Comparison of ENCODE assay signal across 23 cellular contexts in the genomic region with DNA sequence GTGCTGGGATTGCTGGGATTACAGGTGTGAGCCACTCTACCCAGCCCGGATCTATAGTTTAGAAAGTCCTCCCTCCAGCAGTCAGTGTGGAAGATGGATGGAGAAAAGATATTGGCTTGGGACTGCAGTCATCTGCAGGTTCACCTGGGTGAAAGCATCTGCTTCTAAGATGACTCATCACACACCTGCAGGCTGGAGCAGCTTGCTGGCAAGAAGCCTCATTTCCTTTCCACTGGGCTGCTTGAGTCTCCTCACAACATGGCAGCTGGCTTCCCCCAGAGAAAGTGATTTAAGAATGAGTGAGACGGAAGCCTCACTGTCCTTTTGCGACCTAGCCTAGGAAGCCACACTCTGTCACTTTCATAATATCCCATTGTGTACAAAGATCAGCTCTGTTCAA. TPM values are rescaled to one million over a fixed set of nuclear protein-coding genes. Genes with fewer than 3 reads are reported as not detected.
DNase-seq lines count a peak whose midpoint lies in the region; ATAC-seq and TF ChIP-seq lines count a peak whose summit lies in the region.
"Had no signal": no experiment of that assay in that cellular context is flagged by ENCODE, and none has a peak within 500 bp of the region (broad histone marks: within the 10 kb centered on the region; RNA-seq: fewer than 3 reads in every experiment).

No MANE protein-coding gene starts in this region.

- peak; percentile 13 for DNase-seq in activated naive CD4-positive, alpha-beta T cell treated with anti-CD3 and anti-CD28 coated beads for 36 hours
- DNase-seq in activated naive CD4-positive, alpha-beta T cell treated with Interleukin-2 at 50 U/mL for 16 hours, result no peak
- DNase-seq in NCI-H146 treated with DMSO at 0.1 percent for 48 hours (lab: John Stamatoyannopoulos, UW; ENCODE audit: unreplicated experiment), result peak; percentile 5
- DNase-seq in RWPE1 (ENCODE audit: low spot score), result peak; percentile 72
- peak; percentile 4 for DNase-seq in renal cortical epithelial cell (ENCODE audit: low read depth)
- DNase-seq in activated effector memory CD4-positive, alpha-beta T cell treated with anti-CD3 and anti-CD28 coated beads, Interleukin-2, amount 50 U/mL, for 16 hours, result no peak
- no peak for DNase-seq in Calu3
- DNase-seq: activated CD4-positive, CD25-positive, alpha-beta regulatory T cell treated with anti-CD3 and anti-CD28 coated beads, Interleukin-2, amount 50 U/mL, for 72 hours; activated naive CD4-positive, alpha-beta T cell treated with anti-CD3 and anti-CD28 coated beads, Interleukin-2, amount 50 U/mL, for 16 hours; activated T-cell treated with anti-CD3 and anti-CD28 coated beads, Interleukin-2, amount 50 U/mL, for 4 hours; DND-41; GM23248; kidney glomerular epithelial cell; NCI-H1694; NCI-H446; stimulated activated CD4-positive, alpha-beta T cell treated with anti-CD3 and anti-CD28 coated beads, Interleukin-2, amount 100 ng/mL, for 24 hours had no signal

- ATAC-seq in HG03039 (IDR thresholded peaks at IDR 0.05; ENCODE audit: unreplicated experiment), result no peak
- ATAC-seq: activated T-cell treated with anti-CD3 and anti-CD28 coated beads, Interleukin-2, amount 50 U/mL, for 4 hours; stimulated activated effector memory CD8-positive, alpha-beta T cell treated with anti-CD3 and anti-CD28 coated beads, Interleukin-12 subunit alpha, Interleukin-12 subunit beta, amount 100 ng/mL, for 72 hours had no signal

- H3K9me3 Mint-ChIP-seq in activated naive CD4-positive, alpha-beta T cell treated with anti-CD3 and anti-CD28 coated beads for 36 hours, result peaks cover 3% of the 10 kb centered on the region
- peaks cover 2% of the 10 kb centered on the region for H3K9me3 Mint-ChIP-seq in Calu3 (ENCODE audit: low read depth, unreplicated experiment)
- H3K9me3 Mint-ChIP-seq: activated T-cell treated with anti-CD3 and anti-CD28 coated beads, Interleukin-2, amount 50 U/mL, for 4 hours; stimulated activated effector memory CD8-positive, alpha-beta T cell treated with anti-CD3 and anti-CD28 coated beads, Interleukin-12 subunit alpha, Interleukin-12 subunit beta, amount 100 ng/mL, for 72 hours had no signal

- TF ChIP-seq CTCF in RWPE1 (conservative IDR thresholded peaks at IDR 0.05; ENCODE audit: low read depth), result no peak
- TF ChIP-seq CTCF in Calu3 (IDR thresholded peaks at IDR 0.05; ENCODE audit: unreplicated experiment), result no peak

- H3K27ac Mint-ChIP-seq in activated naive CD4-positive, alpha-beta T cell treated with anti-CD3 and anti-CD28 coated beads for 36 hours, result no peak overlapping the region
- no peak overlapping the region for H3K27ac Mint-ChIP-seq in Calu3 (ENCODE audit: unreplicated experiment)
- H3K27ac Mint-ChIP-seq: IgD-negative memory B cell; memory B cell; stimulated activated effector memory CD8-positive, alpha-beta T cell treated with anti-CD3 and anti-CD28 coated beads, Interleukin-12 subunit alpha, Interleukin-12 subunit beta, amount 100 ng/mL, for 72 hours had no signal

- H3K27ac ChIP-seq in RWPE1, result no peak overlapping the region
- H3K27ac ChIP-seq: GM23248, skin epidermis, suprapubic skin had no signal

- H3K4me1 Mint-ChIP-seq in activated naive CD4-positive, alpha-beta T cell treated with anti-CD3 and anti-CD28 coated beads for 36 hours (ENCODE audit: low read depth), result no peaks in the 10 kb centered on the region
- H3K4me1 Mint-ChIP-seq in Calu3 (ENCODE audit: low read depth, unreplicated experiment), result no peaks in the 10 kb centered on the region
- H3K4me1 Mint-ChIP-seq: CD14-positive monocyte, IgD-negative memory B cell, memory B cell had no signal

- H3K36me3 Mint-ChIP-seq in activated naive CD4-positive, alpha-beta T cell treated with anti-CD3 and anti-CD28 coated beads for 36 hours (ENCODE audit: low read depth), result no peaks in the 10 kb centered on the region
- H3K36me3 Mint-ChIP-seq in Calu3 (ENCODE audit: insufficient read depth, unreplicated experiment), result no peaks in the 10 kb centered on the region
- H3K36me3 Mint-ChIP-seq: CD14-positive monocyte; IgD-negative memory B cell; memory B cell; stimulated activated effector memory CD8-positive, alpha-beta T cell treated with anti-CD3 and anti-CD28 coated beads, Interleukin-12 subunit alpha, Interleukin-12 subunit beta, amount 100 ng/mL, for 72 hours had no signal

- H3K27me3 Mint-ChIP-seq in activated naive CD4-positive, alpha-beta T cell treated with anti-CD3 and anti-CD28 coated beads for 36 hours (ENCODE audit: low read depth), result peaks cover 13% of the 10 kb centered on the region
- peaks cover 73% of the 10 kb centered on the region for H3K27me3 Mint-ChIP-seq in Calu3 (ENCODE audit: unreplicated experiment)

- no TSS peak for BruUV-seq in Calu3 (replicated peaks; lab: Mats Ljungman, UMichigan)

- H3K4me3 Mint-ChIP-seq in activated naive CD4-positive, alpha-beta T cell treated with anti-CD3 and anti-CD28 coated beads for 36 hours, result no peak overlapping the region
- no peak overlapping the region for H3K4me3 Mint-ChIP-seq in Calu3 (ENCODE audit: low read depth, unreplicated experiment)
- H3K4me3 Mint-ChIP-seq: activated T-cell treated with anti-CD3 and anti-CD28 coated beads, Interleukin-2, amount 50 U/mL, for 4 hours; CD14-positive monocyte; IgD-negative memory B cell; memory B cell; stimulated activated effector memory CD8-positive, alpha-beta T cell treated with anti-CD3 and anti-CD28 coated beads, Interleukin-12 subunit alpha, Interleukin-12 subunit beta, amount 100 ng/mL, for 72 hours had no signal

- CTCF ChIA-PET in activated naive CD4-positive, alpha-beta T cell treated with anti-CD3 and anti-CD28 coated beads for 36 hours (lab: Charles Lee), result interaction anchor here (1.0 kb wide), 1 partner anchor 89 kb away, joined by 3 read pairs; no protein-coding TSS in a partner anchor
- CTCF ChIA-PET in RWPE1 (lab: Yijun Ruan, JAX) (no interaction called here), Calu3 (lab: Charles Lee) (no interaction called here)

- POLR2A ChIA-PET in RWPE1 (lab: Yijun Ruan, JAX; ENCODE audit: low non-redundant PET), result no interaction called here

- intact Hi-C loops in activated naive CD4-positive, alpha-beta T cell treated with anti-CD3 and anti-CD28 coated beads for 36 hours (cut with micrococcal nuclease), result no loop called here
- intact Hi-C loops in Calu3 (cut with micrococcal nuclease; ENCODE audit: unreplicated experiment), result no loop called here

RNA-seq across cellular contexts. Expression of a gene that starts 50.0 kb away (rescaled TPM):
- total RNA-seq in activated naive CD4-positive, alpha-beta T cell treated with anti-CD3 and anti-CD28 coated beads for 36 hours, result under 1 TPM in 1 of 2 experiments, not detected in 1; 0.15 TPM
- total RNA-seq in renal cortical epithelial cell, result 0.25 TPM in 1 of 2 replicates, not detected in the other
- 0.47 and 1.0 TPM in 2 replicates for total RNA-seq in Calu3 (2022)
- total RNA-seq: GM23248 had no signal

Comparison
In these comparisons a context has a peak if more than half of its experiments do, and no peak if none do; other contexts are left out.
1. DNase-seq: peak in activated naive CD4-positive, alpha-beta T cell treated with anti-CD3 and anti-CD28 coated beads for 36 hours (single experiment), NCI-H146 treated with DMSO at 0.1 percent for 48 hours (single experiment), RWPE1 (single experiment) and renal cortical epithelial cell (single experiment); none in activated naive CD4-positive, alpha-beta T cell treated with Interleukin-2 at 50 U/mL for 16 hours (single experiment), activated effector memory CD4-positive, alpha-beta T cell treated with anti-CD3 and anti-CD28 coated beads, Interleukin-2, amount 50 U/mL, for 16 hours (single experiment) and Calu3 (single experiment).